ENCODE assay signal across 9 cellular contexts in genomic region chr9:104872959-104873850, GRCh38. TPM values are rescaled to one million over a fixed set of nuclear protein-coding genes. Genes with fewer than 3 reads are reported as not detected.
DNase-seq lines count a peak whose midpoint lies in the region; ATAC-seq and TF ChIP-seq lines count a peak whose summit lies in the region.
"Had no signal": no experiment of that assay in that cellular context is flagged by ENCODE, and none has a peak within 500 bp of the region (broad histone marks: within the 10 kb centered on the region; RNA-seq: fewer than 3 reads in every experiment).

No MANE protein-coding gene starts in this region.

- H3K79me2 ChIP-seq in GM23248 (ENCODE audit: insufficient read depth), result no peaks in the 10 kb centered on the region

- H3K9me3 ChIP-seq in GM23248 (ENCODE audit: low read depth) (no peaks in the 10 kb centered on the region), heart right ventricle (no peaks in the 10 kb centered on the region), gastrocnemius medialis (no peaks in the 10 kb centered on the region)

- WGBS in GM23248 (ENCODE audit: low coverage in 1 of 2, low lambda C conversion rate in 2 of 2, missing lambda C conversion rate in 2 of 2), 2 experiments, result 27 to 28% methylated on average over 6 of the region's 6 CpGs
- 51 to 55% methylated on average over 6 of the region's 6 CpGs for WGBS in heart right ventricle, 2 donors

- H3K36me3 ChIP-seq in GM23248 (ENCODE audit: low read depth) (no peaks in the 10 kb centered on the region), heart right ventricle (peaks cover 0 to 57% (median 0%) of the 10 kb centered on the region in 9 donors), gastrocnemius medialis (peaks cover 0 to 5% of the 10 kb centered on the region in 2 donors)

- H3K9ac ChIP-seq in GM23248, result peak overlapping the region; percentile 65

- H3K4me1 ChIP-seq in GM23248 (ENCODE audit: insufficient read depth), result peaks cover 39% of the 10 kb centered on the region
- H3K4me1 ChIP-seq in heart right ventricle, result peaks cover 21 to 61% (median 47%) of the 10 kb centered on the region in 9 donors
- peaks cover 57 to 59% of the 10 kb centered on the region in 2 donors for H3K4me1 ChIP-seq in gastrocnemius medialis

- H3K4me3 ChIP-seq in GM23248 (no peak overlapping the region; the same call in 1 of the 2 replicates), heart right ventricle (no peak overlapping the region), gastrocnemius medialis (no peak overlapping the region)

- H4K20me1 ChIP-seq in GM23248 (ENCODE audit: insufficient read depth), result no peaks in the 10 kb centered on the region

- H3F3A ChIP-seq in GM23248 (ENCODE audit: insufficient read depth), result peaks cover 21% of the 10 kb centered on the region

- TF ChIP-seq CTCF in heart right ventricle (IDR thresholded peaks at IDR 0.05) (no peak), gastrocnemius medialis (IDR thresholded peaks at IDR 0.05 in 4 of 5, conservative IDR thresholded peaks at IDR 0.05 in 1 of 5) (no peak)

- intact Hi-C loops in heart right ventricle (cut with DNase I) (loop anchor here in 1 of 10 donors (5.0 kb wide), 1 partner anchor 39 kb away; no protein-coding TSS in a partner anchor), gastrocnemius medialis (cut with DNase I; ENCODE audit: low total_unique reads) (no loop called here)

- peak overlapping the region; percentile 52 for H3K4me2 ChIP-seq in GM23248 (ENCODE audit: unreplicated experiment)

- H3K27ac ChIP-seq in GM23248, result peak overlapping the region; percentile 87
- H3K27ac ChIP-seq in heart right ventricle, result peak overlapping the region in 8 of 10 donors; percentile 18 to 75 (median 47)
- peak overlapping the region; percentile 80 to 92 (median 87) for H3K27ac ChIP-seq in gastrocnemius medialis

- TF ChIP-seq POLR2A in gastrocnemius medialis (IDR thresholded peaks at IDR 0.05), result no peak

- H3K9me2 ChIP-seq in GM23248 (ENCODE audit: insufficient read depth), result no peaks in the 10 kb centered on the region

- H2AFZ ChIP-seq in GM23248, result peak overlapping the region; percentile 15; the same call in 1 of the 2 replicates

- DNase-seq in GM23248, result peak; percentile 95
- DNase-seq in SW480 (ENCODE audit: low spot score), result peak; percentile 61
- DNase-seq in heart right ventricle, result peak in 1 of 2 donors; percentile 21
- peak; percentile 31 to 73 for DNase-seq in gastrocnemius medialis
- no peak for DNase-seq in stimulated activated naive CD4-positive, alpha-beta T cell treated with Interleukin-2 at 50 U/mL for 16 hours (lab: John Stamatoyannopoulos, UW)
- DNase-seq in KG1 (lab: John Stamatoyannopoulos, UW), result no peak

- in situ Hi-C loops in GM23248 (cut with MboI), result no loop called here
- in situ Hi-C loops in gastrocnemius medialis (cut with MboI; ENCODE audit: low sequenced_read_pairs in 4 of 4), result loop anchor here in 2 of 4 donors (25.0 kb wide), 2 partner anchors 114 to 539 kb away; no protein-coding TSS in a partner anchor

- H3K27me3 ChIP-seq in GM23248 (replicated peaks; ENCODE audit: insufficient read depth) (no peaks in the 10 kb centered on the region), heart right ventricle (no peaks in the 10 kb centered on the region), gastrocnemius medialis (no peaks in the 10 kb centered on the region)

- ATAC-seq in heart right ventricle (peak in 6 of 8 donors; percentile 27 to 66 (median 35)), gastrocnemius medialis (peak; percentile 50 to 53), HG03457 (IDR thresholded peaks at IDR 0.05; ENCODE audit: unreplicated experiment) (no peak), HG03135 (IDR thresholded peaks at IDR 0.05; ENCODE audit: unreplicated experiment) (no peak)
- ATAC-seq: HCT116 had no signal

RNA-seq across cellular contexts. Expression of gene ABCA1, which starts 54.8 kb away (rescaled TPM):
- 15.9 and 20.7 TPM in 2 replicates for total RNA-seq in GM23248 (2014; rRNA removed; shearing (Covaris generic))
- polyA plus RNA-seq in GM23248 (2016; fragmentation: Nextera tagmentation; extraction: Ambion mirVana) (6.8 and 7.1 TPM in 2 replicates), heart right ventricle (10 to 100 TPM in 1 of 2 donors, 1 to 10 TPM in 1; 1.3 to 10.2 TPM)
- total RNA-seq in heart right ventricle (10 to 100 TPM in 7 of 10 donors, 1 to 10 TPM in 3; 7.6 to 35.0 (median 13.8) TPM), gastrocnemius medialis (10 to 100 TPM in 3 of 4 donors, 1 to 10 TPM in 1; 4.9 to 23.8 (median 21.5) TPM)

Comparison
In these comparisons a context has a peak if more than half of its experiments do, and no peak if none do; other contexts are left out.
1. DNase-seq: peak in GM23248 (single experiment), SW480 (single experiment) and gastrocnemius medialis (2 of 2); none in stimulated activated naive CD4-positive, alpha-beta T cell treated with Interleukin-2 at 50 U/mL for 16 hours (single experiment) and KG1 (single experiment).
2. ATAC-seq: peak in heart right ventricle (6 of 8) and gastrocnemius medialis (2 of 2); none in HG03457 (single experiment) and HG03135 (single experiment).
3. Peak in every context shown above with its lines, with median percentiles within 50 percentile points of each other: H3K27ac ChIP-seq.